In the genomic region with DNA sequence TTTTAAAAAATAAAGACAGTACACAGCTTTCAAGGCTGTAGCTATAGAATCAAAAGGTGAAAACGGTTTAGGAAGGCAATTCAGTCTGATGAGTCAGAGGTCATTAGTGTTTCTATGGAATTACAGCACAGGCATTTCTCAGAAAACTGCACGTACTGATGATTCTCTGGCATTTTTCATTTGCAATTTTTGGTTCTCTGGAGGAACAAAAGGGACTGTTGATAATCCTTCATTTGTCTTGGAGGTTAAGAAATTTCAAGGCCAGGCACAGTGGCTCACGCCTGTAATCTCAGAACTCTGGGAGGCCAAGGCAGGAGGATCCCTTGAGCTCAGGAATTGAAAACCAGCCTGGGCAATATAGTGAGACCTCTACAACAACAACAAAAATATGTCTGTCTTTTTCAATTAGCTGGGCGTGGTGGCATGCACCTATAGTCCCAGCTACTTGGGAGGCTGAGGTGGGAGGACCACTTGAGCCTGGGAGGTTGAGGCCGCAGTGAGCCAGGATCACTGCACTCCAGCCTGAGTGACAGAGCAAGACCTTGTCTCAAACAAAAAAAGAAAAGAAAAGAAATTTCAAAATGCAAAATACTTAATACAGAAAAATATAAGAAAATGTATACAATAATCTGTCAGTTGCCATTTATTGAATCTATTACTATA, we compare ENCODE assay signal across 1 cellular context.
TF ChIP-seq lines count a peak whose summit lies in the region.

No MANE protein-coding gene starts in this region.

TF ChIP-seq in K562, 482 proteins besides CTCF, POLR2A, EP300 and RAD21 (continued from another document):
- TF ChIP-seq, protein P1, sequence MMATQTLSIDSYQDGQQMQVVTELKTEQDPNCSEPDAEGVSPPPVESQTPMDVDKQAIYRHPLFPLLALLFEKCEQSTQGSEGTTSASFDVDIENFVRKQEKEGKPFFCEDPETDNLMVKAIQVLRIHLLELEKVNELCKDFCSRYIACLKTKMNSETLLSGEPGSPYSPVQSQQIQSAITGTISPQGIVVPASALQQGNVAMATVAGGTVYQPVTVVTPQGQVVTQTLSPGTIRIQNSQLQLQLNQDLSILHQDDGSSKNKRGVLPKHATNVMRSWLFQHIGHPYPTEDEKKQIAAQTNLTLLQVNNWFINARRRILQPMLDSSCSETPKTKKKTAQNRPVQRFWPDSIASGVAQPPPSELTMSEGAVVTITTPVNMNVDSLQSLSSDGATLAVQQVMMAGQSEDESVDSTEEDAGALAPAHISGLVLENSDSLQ (IDR thresholded peaks at IDR 0.05) = peak; percentile 51
- TF ChIP-seq EP400 (IDR thresholded peaks at IDR 0.05) = peak; percentile 35
- peak; percentile 59 for TF ChIP-seq CXXC5 (CRISPR knock-in tag; IDR thresholded peaks at IDR 0.05)
- TF ChIP-seq SMARCA5 (IDR thresholded peaks at IDR 0.05) = peak; percentile 76; the same call in 1 of the 2 replicates
- no peak for TF ChIP-seq GMEB1 (CRISPR knock-in tag; IDR thresholded peaks at IDR 0.05)
- TF ChIP-seq RFX1 (IDR thresholded peaks at IDR 0.05) = peak; percentile 18; the same call in 1 of the 2 replicates
- TF ChIP-seq MCM5 (IDR thresholded peaks at IDR 0.05; ENCODE audit: low read depth) = no peak
- TF ChIP-seq SETDB1 (IDR thresholded peaks at IDR 0.05; ENCODE audit: low read length) = no peak
- no peak for TF ChIP-seq HMGXB4 (CRISPR knock-in tag; IDR thresholded peaks at IDR 0.05)
- no peak for TF ChIP-seq ZNF280B (CRISPR knock-in tag; IDR thresholded peaks at IDR 0.05)
- no peak for TF ChIP-seq TAF1 (IDR thresholded peaks at IDR 0.05; ENCODE audit: control insufficient read depth, extremely low read depth, insufficient read depth, low read length, severe bottlenecking)
- TF ChIP-seq ASH1L (IDR thresholded peaks at IDR 0.05; ENCODE audit: borderline replicate concordance, low read depth, partially characterized antibody) = no peak
- no peak for TF ChIP-seq HMGN3 (IDR thresholded peaks at IDR 0.05; ENCODE audit: borderline replicate concordance, extremely low read depth, insufficient read length, low read depth, low read length)
- TF ChIP-seq MEIS2 (IDR thresholded peaks at IDR 0.05; ENCODE audit: partially characterized antibody) = peak; percentile 41
- TF ChIP-seq ZNF584 (CRISPR knock-in tag; IDR thresholded peaks at IDR 0.05; ENCODE audit: low read depth) = 0 out of 2 replicates have a peak, but pooled peaks have one; percentile 43
- no peak for TF ChIP-seq CREM (IDR thresholded peaks at IDR 0.05; ENCODE audit: low read depth)
- TF ChIP-seq ESRRB (CRISPR knock-in tag; IDR thresholded peaks at IDR 0.05; ENCODE audit: borderline replicate concordance) = no peak
- TF ChIP-seq, protein P2, sequence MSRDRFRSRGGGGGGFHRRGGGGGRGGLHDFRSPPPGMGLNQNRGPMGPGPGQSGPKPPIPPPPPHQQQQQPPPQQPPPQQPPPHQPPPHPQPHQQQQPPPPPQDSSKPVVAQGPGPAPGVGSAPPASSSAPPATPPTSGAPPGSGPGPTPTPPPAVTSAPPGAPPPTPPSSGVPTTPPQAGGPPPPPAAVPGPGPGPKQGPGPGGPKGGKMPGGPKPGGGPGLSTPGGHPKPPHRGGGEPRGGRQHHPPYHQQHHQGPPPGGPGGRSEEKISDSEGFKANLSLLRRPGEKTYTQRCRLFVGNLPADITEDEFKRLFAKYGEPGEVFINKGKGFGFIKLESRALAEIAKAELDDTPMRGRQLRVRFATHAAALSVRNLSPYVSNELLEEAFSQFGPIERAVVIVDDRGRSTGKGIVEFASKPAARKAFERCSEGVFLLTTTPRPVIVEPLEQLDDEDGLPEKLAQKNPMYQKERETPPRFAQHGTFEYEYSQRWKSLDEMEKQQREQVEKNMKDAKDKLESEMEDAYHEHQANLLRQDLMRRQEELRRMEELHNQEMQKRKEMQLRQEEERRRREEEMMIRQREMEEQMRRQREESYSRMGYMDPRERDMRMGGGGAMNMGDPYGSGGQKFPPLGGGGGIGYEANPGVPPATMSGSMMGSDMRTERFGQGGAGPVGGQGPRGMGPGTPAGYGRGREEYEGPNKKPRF (IDR thresholded peaks at IDR 0.05; ENCODE audit: low read depth, low read length) = no peak
- peak; percentile 33; the same call in 1 of the 2 replicates for TF ChIP-seq ESRRA (IDR thresholded peaks at IDR 0.05; ENCODE audit: borderline replicate concordance, low read depth)
- peak; percentile 60; the same call in 1 of the 2 replicates for TF ChIP-seq SMARCC2 (IDR thresholded peaks at IDR 0.05; ENCODE audit: low read depth)
- no peak for TF ChIP-seq FOXK2 (conservative IDR thresholded peaks at IDR 0.05 in 1 of 2, IDR thresholded peaks at IDR 0.05 in 1 of 2; ENCODE audit: low read depth in 2 of 2)
- 0 out of 2 replicates have a peak, but pooled peaks have one; percentile 29 for TF ChIP-seq CEBPG (CRISPR knock-in tag; IDR thresholded peaks at IDR 0.05)
- TF ChIP-seq CEBPG (tag; conservative IDR thresholded peaks at IDR 0.05 in 1 of 2, IDR thresholded peaks at IDR 0.05 in 1 of 2) = no peak; a peak in 1 of 4 replicates
- no peak for TF ChIP-seq SRSF3 (IDR thresholded peaks at IDR 0.05; ENCODE audit: insufficient read depth, low read length)
- TF ChIP-seq ZNF431 (CRISPR knock-in tag; IDR thresholded peaks at IDR 0.05) = no peak
- no peak for TF ChIP-seq HNRNPH1 (optimal IDR thresholded peaks at IDR 0.05; ENCODE audit: low read depth, low read length)
- no peak for TF ChIP-seq ZFP36 (IDR thresholded peaks at IDR 0.05; ENCODE audit: low read depth, low read length, partially characterized antibody)
- no peak for TF ChIP-seq USF2 (CRISPR knock-in tag; IDR thresholded peaks at IDR 0.05)
- TF ChIP-seq MAFK (IDR thresholded peaks at IDR 0.05; ENCODE audit: low read length) = no peak
- TF ChIP-seq ZSCAN29 (IDR thresholded peaks at IDR 0.05) = no peak
- TF ChIP-seq KDM1A (IDR thresholded peaks at IDR 0.05) = peak in 1 of 2 experiments; percentile 47; a peak in 1 of 4 replicates
- TF ChIP-seq TCF3 (CRISPR knock-in tag; IDR thresholded peaks at IDR 0.05) = peak; percentile 25; the same call in 1 of the 2 replicates
- no peak for TF ChIP-seq ZNF445 (CRISPR knock-in tag; IDR thresholded peaks at IDR 0.05; ENCODE audit: low read depth)
- TF ChIP-seq DPF2 (IDR thresholded peaks at IDR 0.05) = peak; percentile 70
- TF ChIP-seq, protein P3, sequence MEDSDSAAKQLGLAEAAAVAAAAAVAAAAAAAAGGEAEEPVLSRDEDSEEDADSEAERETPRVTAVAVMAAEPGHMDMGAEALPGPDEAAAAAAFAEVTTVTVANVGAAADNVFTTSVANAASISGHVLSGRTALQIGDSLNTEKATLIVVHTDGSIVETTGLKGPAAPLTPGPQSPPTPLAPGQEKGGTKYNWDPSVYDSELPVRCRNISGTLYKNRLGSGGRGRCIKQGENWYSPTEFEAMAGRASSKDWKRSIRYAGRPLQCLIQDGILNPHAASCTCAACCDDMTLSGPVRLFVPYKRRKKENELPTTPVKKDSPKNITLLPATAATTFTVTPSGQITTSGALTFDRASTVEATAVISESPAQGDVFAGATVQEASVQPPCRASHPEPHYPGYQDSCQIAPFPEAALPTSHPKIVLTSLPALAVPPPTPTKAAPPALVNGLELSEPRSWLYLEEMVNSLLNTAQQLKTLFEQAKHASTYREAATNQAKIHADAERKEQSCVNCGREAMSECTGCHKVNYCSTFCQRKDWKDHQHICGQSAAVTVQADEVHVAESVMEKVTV (CRISPR knock-in tag; IDR thresholded peaks at IDR 0.05) = no peak
- TF ChIP-seq SMAD2 (IDR thresholded peaks at IDR 0.05; ENCODE audit: low read depth, low read length) = no peak
- no peak for TF ChIP-seq TCF7 (IDR thresholded peaks at IDR 0.05; ENCODE audit: borderline replicate concordance)
- TF ChIP-seq TCFL5 (CRISPR knock-in tag; conservative IDR thresholded peaks at IDR 0.05) = no peak
- TF ChIP-seq ZNF589 (CRISPR knock-in tag; IDR thresholded peaks at IDR 0.05; ENCODE audit: low read depth) = 0 out of 2 replicates have a peak, but pooled peaks have one; percentile 59
- TF ChIP-seq, protein P4, sequence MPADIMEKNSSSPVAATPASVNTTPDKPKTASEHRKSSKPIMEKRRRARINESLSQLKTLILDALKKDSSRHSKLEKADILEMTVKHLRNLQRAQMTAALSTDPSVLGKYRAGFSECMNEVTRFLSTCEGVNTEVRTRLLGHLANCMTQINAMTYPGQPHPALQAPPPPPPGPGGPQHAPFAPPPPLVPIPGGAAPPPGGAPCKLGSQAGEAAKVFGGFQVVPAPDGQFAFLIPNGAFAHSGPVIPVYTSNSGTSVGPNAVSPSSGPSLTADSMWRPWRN (IDR thresholded peaks at IDR 0.05; ENCODE audit: low read depth) = no peak
- peak; percentile 49; the same call in 1 of the 2 replicates for TF ChIP-seq NBN (IDR thresholded peaks at IDR 0.05; ENCODE audit: low read depth)
- TF ChIP-seq BRD4 (IDR thresholded peaks at IDR 0.05) = peak; percentile 50; the same call in 1 of the 2 replicates
- TF ChIP-seq MTA3 (IDR thresholded peaks at IDR 0.05; ENCODE audit: borderline replicate concordance) = 0 out of 2 replicates have a peak, but pooled peaks have one; percentile 56
- TF ChIP-seq ZNF12 (CRISPR knock-in tag; IDR thresholded peaks at IDR 0.05) = no peak
- no peak for TF ChIP-seq PTTG1 (tag; IDR thresholded peaks at IDR 0.05; ENCODE audit: low read depth)
- peak; percentile 60; the same call in 1 of the 2 replicates for TF ChIP-seq ZNF395 (CRISPR knock-in tag; IDR thresholded peaks at IDR 0.05)
- no peak for TF ChIP-seq MXI1 (IDR thresholded peaks at IDR 0.05; ENCODE audit: low read depth, low read length)
- peak; percentile 85 for TF ChIP-seq STAT5A (IDR thresholded peaks at IDR 0.05; ENCODE audit: borderline replicate concordance, low read length)
- 0 out of 4 replicates have a peak, but pooled peaks of 1 of the 2 experiments have one; percentile 7 for TF ChIP-seq TBL1XR1 (IDR thresholded peaks at IDR 0.05; ENCODE audit: low read length in 2 of 2)
- TF ChIP-seq CCNT2 (IDR thresholded peaks at IDR 0.05; ENCODE audit: borderline replicate concordance, extremely low read depth, insufficient read length, low read depth, low read length) = no peak
- TF ChIP-seq NCOA4 (IDR thresholded peaks at IDR 0.05; ENCODE audit: partially characterized antibody) = no peak
- TF ChIP-seq NR2C2 (CRISPR knock-in tag; IDR thresholded peaks at IDR 0.05) = no peak
- peak; percentile 78 for TF ChIP-seq NR2C2 (tag; IDR thresholded peaks at IDR 0.05)
- TF ChIP-seq POLR2AphosphoS2 (IDR thresholded peaks at IDR 0.05; ENCODE audit: low read length) = no peak
- TF ChIP-seq, protein P5, sequence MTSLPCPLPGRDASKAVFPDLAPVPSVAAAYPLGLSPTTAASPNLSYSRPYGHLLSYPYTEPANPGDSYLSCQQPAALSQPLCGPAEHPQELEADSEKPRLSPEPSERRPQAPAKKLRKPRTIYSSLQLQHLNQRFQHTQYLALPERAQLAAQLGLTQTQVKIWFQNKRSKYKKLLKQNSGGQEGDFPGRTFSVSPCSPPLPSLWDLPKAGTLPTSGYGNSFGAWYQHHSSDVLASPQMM (CRISPR knock-in tag; IDR thresholded peaks at IDR 0.05) = no peak
TF ChIP-seq in K562: peak in this region for 47.
